ENCODE assay signal across 17 cellular contexts in the genomic region with DNA sequence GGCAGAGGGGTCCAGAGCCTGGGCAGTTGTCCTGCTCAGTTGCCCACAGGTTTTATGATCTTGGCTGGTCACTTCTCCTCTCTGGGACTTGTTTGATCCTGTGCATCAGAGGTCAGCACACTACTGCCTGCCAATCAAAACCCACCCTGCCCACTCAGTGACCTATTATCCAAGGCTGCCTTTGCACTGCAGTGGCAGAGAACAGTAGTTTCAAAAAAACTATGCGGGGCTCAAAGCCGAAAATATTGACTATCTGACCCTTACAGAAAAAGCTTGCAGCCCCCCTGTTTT.
"Had no signal": no experiment of that assay in that cellular context is flagged by ENCODE, and none has a peak within 500 bp of the region (broad histone marks: within the 10 kb centered on the region; RNA-seq: fewer than 3 reads in every experiment).

No MANE protein-coding gene starts in this region.

- H3K9me3 ChIP-seq: adrenal gland had no signal

- H3K9me3 Mint-ChIP-seq: activated CD4-positive, alpha-beta T cell treated with anti-CD3 and anti-CD28 coated beads, Interleukin-2, amount 10 ng/mL, durations not matched to agents 7 days and 5 days; activated naive CD8-positive, alpha-beta T cell treated with anti-CD3 and anti-CD28 coated beads, Interleukin-2, amount 10 ng/mL, durations not matched to agents 7 days and 5 days; T-helper 1 cell treated with Interleukin-12 subunit alpha and Interleukin-12 subunit beta and Interleukin-4 antibody, amounts not matched to agents 30 μg/mL and 1 μg/mL, for 36 hours had no signal

- H3K4me1 Mint-ChIP-seq: activated CD4-positive, alpha-beta T cell treated with anti-CD3 and anti-CD28 coated beads, Interleukin-2, amount 10 ng/mL, durations not matched to agents 7 days and 5 days; activated naive CD8-positive, alpha-beta T cell treated with anti-CD3 and anti-CD28 coated beads, Interleukin-2, amount 10 ng/mL, durations not matched to agents 7 days and 5 days had no signal

- FAIRE-seq: RCC 7860 had no signal

- H3K27me3 ChIP-seq: adrenal gland had no signal

- ATAC-seq: activated CD8-positive, alpha-beta T cell treated with anti-CD3 and anti-CD28 coated beads, Interleukin-2, amount 10 ng/mL, durations not matched to agents 7 days and 5 days; PC-3 had no signal

- DNase-seq: activated CD4-positive, alpha-beta T cell treated with anti-CD3 and anti-CD28 coated beads, Interleukin-2, amount 10 ng/mL, durations not matched to agents 7 days and 5 days; activated CD4-positive, CD25-positive, alpha-beta regulatory T cell; activated naive CD4-positive, alpha-beta T cell treated with anti-CD3 and anti-CD28 coated beads, Interleukin-2, amount 50 U/mL, for 16 hours; activated naive CD8-positive, alpha-beta T cell treated with anti-CD3 and anti-CD28 coated beads, Interleukin-2, amount 10 ng/mL, durations not matched to agents 7 days and 5 days; activated T-cell treated with anti-CD3 and anti-CD28 coated beads, Interleukin-2, amount 50 U/mL, for 1 hour; anterior cingulate cortex; cerebellar nuclear complex; Kasumi-1; NCI-H187 treated with DMSO at 0.1 percent for 48 hours; NCI-H2081 treated with DMSO at 0.1 percent for 48 hours; NCI-H524; SHP77 treated with DMSO at 0.1 percent for 48 hours had no signal

- H3K27ac Mint-ChIP-seq: activated CD4-positive, alpha-beta T cell treated with anti-CD3 and anti-CD28 coated beads, Interleukin-2, amount 10 ng/mL, durations not matched to agents 7 days and 5 days; activated CD8-positive, alpha-beta T cell treated with anti-CD3 and anti-CD28 coated beads, Interleukin-2, amount 10 ng/mL, durations not matched to agents 7 days and 5 days; activated naive CD8-positive, alpha-beta T cell treated with anti-CD3 and anti-CD28 coated beads, Interleukin-2, amount 10 ng/mL, durations not matched to agents 7 days and 5 days; T-helper 1 cell treated with Interleukin-12 subunit alpha and Interleukin-12 subunit beta and Interleukin-4 antibody, amounts not matched to agents 30 μg/mL and 1 μg/mL, for 36 hours had no signal

- H3K36me3 ChIP-seq: adrenal gland had no signal

- H3K4me1 ChIP-seq: adrenal gland had no signal

- H3K36me3 Mint-ChIP-seq: activated naive CD8-positive, alpha-beta T cell treated with anti-CD3 and anti-CD28 coated beads, Interleukin-2, amount 10 ng/mL, durations not matched to agents 7 days and 5 days had no signal

- H3K27me3 Mint-ChIP-seq: activated CD4-positive, alpha-beta T cell treated with anti-CD3 and anti-CD28 coated beads, Interleukin-2, amount 10 ng/mL, durations not matched to agents 7 days and 5 days; activated naive CD8-positive, alpha-beta T cell treated with anti-CD3 and anti-CD28 coated beads, Interleukin-2, amount 10 ng/mL, durations not matched to agents 7 days and 5 days had no signal

- H3K4me3 Mint-ChIP-seq: activated CD4-positive, alpha-beta T cell treated with anti-CD3 and anti-CD28 coated beads, Interleukin-2, amount 10 ng/mL, durations not matched to agents 7 days and 5 days; activated CD8-positive, alpha-beta T cell treated with anti-CD3 and anti-CD28 coated beads, Interleukin-2, amount 10 ng/mL, durations not matched to agents 7 days and 5 days; activated naive CD8-positive, alpha-beta T cell treated with anti-CD3 and anti-CD28 coated beads, Interleukin-2, amount 10 ng/mL, durations not matched to agents 7 days and 5 days; T-helper 1 cell treated with Interleukin-12 subunit alpha and Interleukin-12 subunit beta and Interleukin-4 antibody, amounts not matched to agents 30 μg/mL and 1 μg/mL, for 36 hours had no signal

- H3K4me3 ChIP-seq: adrenal gland had no signal

- H3K27ac ChIP-seq: adrenal gland had no signal
